Comparison of ENCODE assay signal across 8 cellular contexts in the genomic region with DNA sequence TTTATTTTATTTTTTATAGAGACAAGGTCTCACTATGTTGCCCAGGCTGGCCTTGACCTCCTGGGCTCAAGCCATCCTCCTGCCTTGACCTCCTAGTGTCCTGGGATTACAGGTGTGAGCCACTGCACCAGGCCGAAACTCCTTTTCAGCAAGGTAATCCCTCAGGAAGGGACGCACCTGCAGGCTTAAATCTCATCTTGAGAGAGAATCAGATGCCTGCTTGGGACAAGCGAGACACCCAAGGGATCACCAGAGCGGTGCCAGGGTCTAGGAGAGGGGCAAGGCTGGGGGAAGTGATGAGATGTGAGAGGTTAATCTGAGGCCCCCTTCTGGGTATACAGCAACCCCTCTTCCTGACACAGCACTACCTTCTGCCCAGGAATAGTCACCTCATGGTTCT. TPM values are rescaled to one million over a fixed set of nuclear protein-coding genes. Genes with fewer than 3 reads are reported as not detected.
"Had no signal": no experiment of that assay in that cellular context is flagged by ENCODE, and none has a peak within 500 bp of the region (broad histone marks: within the 10 kb centered on the region; RNA-seq: fewer than 3 reads in every experiment).

No MANE protein-coding gene starts in this region.

- H3K27ac ChIP-seq: HL-60 had no signal

- H3K9me3 Mint-ChIP-seq: GM23338, H9 had no signal

- H3K4me2 ChIP-seq: GM23338 had no signal

- H3K4me3 ChIP-seq: GM23338, K562 had no signal

- H2AFZ ChIP-seq: GM23338 had no signal

- ATAC-seq: GM23338, HepG2, K562 had no signal

- H3K4me3 Mint-ChIP-seq: GM23338, H9 had no signal

- H3K27ac Mint-ChIP-seq: GM23338 had no signal

- DNase-seq: H9, HCEC 1CT, KG1 had no signal

RNA-seq across cellular contexts. Expression of a gene that starts 30.1 kb away (rescaled TPM):
- total RNA-seq: HT1080 had no signal
